In the genomic region with DNA sequence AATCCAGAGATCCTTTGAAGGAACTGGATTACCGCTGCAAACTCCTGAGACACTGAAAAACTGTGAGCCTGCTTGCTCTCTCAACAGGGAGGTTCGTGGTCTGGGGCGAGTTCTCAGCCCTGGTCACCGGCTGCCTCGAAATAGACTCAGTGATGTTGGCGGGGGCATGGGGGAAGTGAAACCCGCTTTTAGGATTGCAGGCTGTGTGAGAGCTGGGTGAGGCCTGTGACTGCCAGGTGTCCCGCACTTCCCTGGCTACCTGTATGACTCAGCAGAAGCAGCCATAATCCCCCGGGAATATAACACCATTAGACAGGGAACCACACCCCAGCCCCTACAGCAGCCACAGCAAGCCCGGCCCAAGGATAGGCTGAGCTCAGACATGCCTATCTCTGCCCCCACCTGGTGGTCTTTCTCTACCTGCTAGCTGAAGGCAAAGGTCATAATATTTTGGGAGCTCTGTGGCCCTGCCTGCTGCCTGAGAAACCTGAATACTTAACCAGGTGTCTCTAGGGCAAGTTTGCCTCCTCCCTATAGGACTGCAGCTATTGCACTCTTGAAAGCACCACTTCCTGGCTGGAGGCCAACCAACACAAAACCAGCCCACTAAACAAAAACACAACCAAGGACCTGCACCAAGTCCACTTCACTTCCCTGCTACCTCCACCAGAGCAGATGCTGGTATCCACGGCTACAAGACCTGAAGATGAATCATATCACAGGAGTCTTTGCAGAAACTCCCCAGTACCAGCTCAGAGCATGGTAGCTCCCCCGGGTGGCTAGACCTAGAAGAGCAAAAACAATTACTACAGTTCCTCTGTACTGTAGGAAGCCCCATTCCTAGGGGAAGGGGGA, we compare ENCODE assay signal across 9 cellular contexts.
A peak's percentile ranks its signal among the peaks of the same experiment; 100 is the strongest.
DNase-seq lines count a peak whose midpoint lies in the region; ATAC-seq and TF ChIP-seq lines count a peak whose summit lies in the region.
"Had no signal": no experiment of that assay in that cellular context is flagged by ENCODE, and none has a peak within 500 bp of the region (broad histone marks: within the 10 kb centered on the region; RNA-seq: fewer than 3 reads in every experiment).

No MANE protein-coding gene starts in this region.

- H3K4me1 ChIP-seq in left lung, result no peaks in the 10 kb centered on the region
- H3K4me1 ChIP-seq: pancreas had no signal

- intact Hi-C loops in left colon (cut with DNase I, micrococcal nuclease) (no loop called here), left ventricle myocardium superior (cut with micrococcal nuclease) (no loop called here), left lung (cut with DNase I) (no loop called here)

- H3K4me3 ChIP-seq in left lung, result no peak overlapping the region
- H3K4me3 ChIP-seq: pancreas had no signal

- no peak overlapping the region for H3K27ac ChIP-seq in left lung
- H3K27ac ChIP-seq: pancreas had no signal

- no peaks in the 10 kb centered on the region for H3K36me3 ChIP-seq in left lung
- H3K36me3 ChIP-seq: pancreas had no signal

- ATAC-seq in GM18867 (IDR thresholded peaks at IDR 0.05; ENCODE audit: unreplicated experiment) (peak; percentile 98), GM21717 (IDR thresholded peaks at IDR 0.05; ENCODE audit: unreplicated experiment) (peak; percentile 95), HG03460 (IDR thresholded peaks at IDR 0.05; ENCODE audit: unreplicated experiment) (peak; percentile 87), left colon (no peak), left ventricle myocardium superior (no peak), left lung (no peak)
- ATAC-seq: pancreas had no signal

- TF ChIP-seq CTCF in left lung (IDR thresholded peaks at IDR 0.05), result no peak

- DNase-seq in left colon (peak; percentile 23 to 36), left ventricle myocardium superior (no peak), left lung (no peak)
- no peak for DNase-seq in stimulated activated CD4-positive, alpha-beta T cell treated with anti-CD3 and anti-CD28 coated beads, Interleukin-12 subunit alpha, Interleukin-12 subunit beta, amount 100 ng/mL, for 4 hours
- DNase-seq: stimulated activated naive CD4-positive, alpha-beta T cell treated with Interleukin-2 at 50 U/mL for 16 hours had no signal

- no peaks in the 10 kb centered on the region for H3K27me3 ChIP-seq in left lung
- H3K27me3 ChIP-seq: pancreas had no signal

- H3K9me3 ChIP-seq in left lung, result peaks cover 0 to 5% of the 10 kb centered on the region in 2 donors
- H3K9me3 ChIP-seq: pancreas had no signal

Comparison
In these comparisons a context has a peak if more than half of its experiments do, and no peak if none do; other contexts are left out.
1. ATAC-seq: peak in GM18867 (single experiment), GM21717 (single experiment) and HG03460 (single experiment); none in left colon (single experiment), left ventricle myocardium superior (single experiment) and left lung (single experiment).
2. DNase-seq: peak in left colon (2 of 2); none in stimulated activated CD4-positive, alpha-beta T cell treated with anti-CD3 and anti-CD28 coated beads, Interleukin-12 subunit alpha, Interleukin-12 subunit beta, amount 100 ng/mL, for 4 hours (single experiment), left ventricle myocardium superior (single experiment) and left lung (0 of 2).